In the genomic region with DNA sequence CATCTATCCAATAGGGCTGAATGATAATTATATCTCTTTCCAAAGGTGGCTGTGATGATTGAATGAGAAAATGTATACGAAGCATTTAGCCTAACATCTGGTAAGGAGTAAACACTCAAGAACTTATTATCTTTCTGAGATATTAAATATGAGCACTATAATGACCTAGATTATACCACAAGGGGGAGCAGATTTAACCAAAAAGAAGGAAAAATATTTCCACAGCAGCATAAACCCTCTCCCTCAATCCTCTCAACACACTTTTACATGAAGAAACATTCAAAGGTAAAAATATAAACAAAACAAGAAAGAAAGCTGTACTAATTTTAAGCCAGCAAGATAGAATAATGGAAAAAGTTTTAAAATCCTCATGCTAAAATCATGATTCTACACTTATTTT, we compare ENCODE assay signal across 16 cellular contexts.
DNase-seq lines count a peak whose midpoint lies in the region; ATAC-seq, FAIRE-seq and TF ChIP-seq lines count a peak whose summit lies in the region.
"Had no signal": no experiment of that assay in that cellular context is flagged by ENCODE, and none has a peak within 500 bp of the region (broad histone marks: within the 10 kb centered on the region; RNA-seq: fewer than 3 reads in every experiment).

No MANE protein-coding gene starts in this region.

- H3K4me1 ChIP-seq in liver (ENCODE audit: control insufficient read depth in 4 of 4, insufficient read depth in 4 of 4, low read length in 3 of 4) (peaks cover 0 to 3% (median under 1%) of the 10 kb centered on the region in 4 donors), HepG2 (ENCODE audit: insufficient read depth, low read length) (peaks cover 16% of the 10 kb centered on the region), PC-9 (replicated peaks; ENCODE audit: insufficient read depth) (peaks cover 10% of the 10 kb centered on the region; the same call in 1 of the 2 replicates), GM23338 (ENCODE audit: insufficient read depth) (no peaks in the 10 kb centered on the region)
- H3K4me1 ChIP-seq: lower lobe of right lung had no signal

- no peak overlapping the region for H2AFZ ChIP-seq in HepG2 (ENCODE audit: low read length)
- H2AFZ ChIP-seq in PC-9 = no peak overlapping the region
- H2AFZ ChIP-seq in GM23338 = no peak overlapping the region

- TF ChIP-seq RAD21 in liver (IDR thresholded peaks at IDR 0.05) (peak in 1 of 2 donors; percentile 12), HepG2 (CRISPR knock-in tag; IDR thresholded peaks at IDR 0.05) (no peak)

- no peaks in the 10 kb centered on the region; the same call in 2 of the 3 replicates for H3K9me3 Mint-ChIP-seq in GM23338
- H3K9me3 Mint-ChIP-seq in Calu3 (ENCODE audit: low read depth, unreplicated experiment) = peaks cover 5% of the 10 kb centered on the region

- TF ChIP-seq EP300 in HepG2 (IDR thresholded peaks at IDR 0.05; ENCODE audit: low read depth in 2 of 2, low read length in 2 of 2) (no peak), HepG2 (CRISPR knock-in tag; IDR thresholded peaks at IDR 0.05; ENCODE audit: borderline replicate concordance) (no peak)

- peaks cover 49% of the 10 kb centered on the region for H3K36me3 Mint-ChIP-seq in GM23338 (ENCODE audit: low read depth)
- H3K36me3 Mint-ChIP-seq in Calu3 (ENCODE audit: insufficient read depth, unreplicated experiment) = peaks cover 13% of the 10 kb centered on the region

- no peak for TF ChIP-seq POLR2A in HepG2 (IDR thresholded peaks at IDR 0.05; ENCODE audit: insufficient read depth in 1 of 2, low read depth in 2 of 2, low read length in 2 of 2)

- H3K36me3 ChIP-seq in liver (ENCODE audit: control insufficient read depth in 4 of 4, insufficient read depth in 3 of 4, low read depth in 1 of 4, low read length in 3 of 4) (peaks cover 2 to 15% (median 9%) of the 10 kb centered on the region in 4 donors), HepG2 (replicated peaks in 1 of 2; ENCODE audit: control insufficient read depth in 1 of 2, insufficient read depth in 2 of 2, low read length in 2 of 2) (peaks cover 3 to 22% of the 10 kb centered on the region in 2 experiments; a peak in 4 of 5 replicates), PC-9 (ENCODE audit: low read depth) (peaks cover 9% of the 10 kb centered on the region; the same call in 1 of the 2 replicates), GM23338 (ENCODE audit: insufficient read depth) (peaks cover 22% of the 10 kb centered on the region; the same call in 1 of the 2 replicates)

- ATAC-seq in HepG2 (no peak; the same call in 2 of the 3 replicates), GM23338 (no peak)
- ATAC-seq: activated T-cell treated with anti-CD3 and anti-CD28 coated beads, Interleukin-2, amount 50 U/mL, for 4 hours; GM12878; lower lobe of right lung had no signal

- H3K4me3 ChIP-seq in liver (ENCODE audit: low read depth in 1 of 3, low read length in 3 of 3) = no peak overlapping the region
- no peak overlapping the region for H3K4me3 ChIP-seq in HepG2 (replicated peaks in 1 of 3; ENCODE audit: insufficient read depth in 1 of 3, low read depth in 2 of 3, low read length in 3 of 3)
- no peak overlapping the region for H3K4me3 ChIP-seq in PC-9
- H3K4me3 ChIP-seq in epithelial cell of proximal tubule (ENCODE audit: low read depth, low read length) = no peak overlapping the region
- H3K4me3 ChIP-seq in GM23338 = no peak overlapping the region
- H3K4me3 ChIP-seq: GM12878, lower lobe of right lung had no signal

- BruUV-seq in HepG2 (replicated peaks; lab: Mats Ljungman, UMichigan) (no TSS peak), PC-9 (replicated peaks; lab: Mats Ljungman, UMichigan) (no TSS peak), Calu3 (replicated peaks; lab: Mats Ljungman, UMichigan) (no TSS peak)

- no peak overlapping the region for H3K27ac ChIP-seq in liver (ENCODE audit: low read depth in 1 of 2, low read length in 2 of 2)
- no peak overlapping the region for H3K27ac ChIP-seq in HepG2 (ENCODE audit: extremely low read length, insufficient read depth, low read length)
- H3K27ac ChIP-seq in PC-9 = no peak overlapping the region
- no peak overlapping the region for H3K27ac ChIP-seq in GM23338 (ENCODE audit: low read depth)
- H3K27ac ChIP-seq: lower lobe of right lung had no signal

- DNase-seq in HepG2 (ENCODE audit: low spot score) = no peak
- DNase-seq in PC-9 = peak in 1 of 2 experiments; percentile 37
- DNase-seq in epithelial cell of proximal tubule (ENCODE audit: low read depth) = no peak
- DNase-seq in GM23338 (ENCODE audit: low spot score) = no peak
- DNase-seq in NCI-H1436 treated with DMSO at 0.1 percent for 48 hours (lab: John Stamatoyannopoulos, UW) = no peak
- DNase-seq in SKM-1 treated with dmso at 0.1 percent for 144 hours (lab: John Stamatoyannopoulos, UW; ENCODE audit: unreplicated experiment) = no peak
- DNase-seq in Calu3 = no peak
- DNase-seq: activated T-cell treated with anti-CD3 and anti-CD28 coated beads, Interleukin-2, amount 50 U/mL, for 4 hours; cerebellar nuclear complex; lower lobe of right lung; NCI-H1417 treated with DMSO at 0.1 percent for 48 hours; NK-92 treated with Interleukin-12 subunit alpha and Interleukin-12 subunit beta, amount 100 ng/mL, for 24 hours; stimulated activated CD4-positive, alpha-beta T cell treated with anti-CD3 and anti-CD28 coated beads, Interleukin-2, amount 100 ng/mL, for 48 hours had no signal

- H3K27me3 ChIP-seq in liver (ENCODE audit: control insufficient read depth in 4 of 4, insufficient read depth in 4 of 4, low read length in 3 of 4) (no peaks in the 10 kb centered on the region), HepG2 (ENCODE audit: control insufficient read depth in 1 of 2, insufficient read depth in 2 of 2, low read length in 2 of 2) (no peaks in the 10 kb centered on the region), PC-9 (ENCODE audit: insufficient read depth, low read depth) (no peaks in the 10 kb centered on the region), GM23338 (ENCODE audit: insufficient read depth) (no peaks in the 10 kb centered on the region)

- H3K27ac Mint-ChIP-seq in GM23338 (no peak overlapping the region), Calu3 (ENCODE audit: unreplicated experiment) (no peak overlapping the region)
- H3K27ac Mint-ChIP-seq: progenitor cell of endocrine pancreas had no signal

- H3K9ac ChIP-seq in liver (ENCODE audit: low read depth in 1 of 2, low read length in 2 of 2) = no peak overlapping the region
- no peak overlapping the region for H3K9ac ChIP-seq in HepG2 (ENCODE audit: insufficient read depth, low read depth, low read length)

- CTCF ChIA-PET in HepG2 (lab: Yijun Ruan, JAX; ENCODE audit: low intra/inter-chr PET ratio, low total read pairs) = no interaction called here
- CTCF ChIA-PET in PC-9 (lab: Charles Lee) = no interaction called here
- CTCF ChIA-PET in Calu3 (lab: Charles Lee) = no interaction called here

- no peak overlapping the region for H3K4me3 Mint-ChIP-seq in GM23338
- H3K4me3 Mint-ChIP-seq in Calu3 (ENCODE audit: low read depth, unreplicated experiment) = no peak overlapping the region
- H3K4me3 Mint-ChIP-seq: activated T-cell treated with anti-CD3 and anti-CD28 coated beads, Interleukin-2, amount 50 U/mL, for 4 hours had no signal

- 95% methylated on average over 1 of the region's 1 CpG for WGBS in liver
- WGBS in HepG2 (ENCODE audit: low lambda C conversion rate) = 74% methylated on average over 1 of the region's 1 CpG

- H3K9me2 ChIP-seq in PC-9 (ENCODE audit: insufficient read depth) = no peaks in the 10 kb centered on the region; the same call in 1 of the 2 replicates
- H3K9me2 ChIP-seq in GM23338 (ENCODE audit: insufficient read depth) = no peaks in the 10 kb centered on the region

- H3K4me2 ChIP-seq in HepG2 (ENCODE audit: low read depth, low read length) (no peak overlapping the region), PC-9 (no peak overlapping the region), GM23338 (no peak overlapping the region)

- POLR2A ChIA-PET in HepG2 (lab: Yijun Ruan, JAX) = no interaction called here
- POLR2A ChIA-PET in PC-9 (lab: Charles Lee; ENCODE audit: unreplicated experiment) = no interaction called here

- TF ChIP-seq CTCF in liver (IDR thresholded peaks at IDR 0.05; ENCODE audit: low read depth, low read length, missing input control) = peak; percentile 10
- no peak for TF ChIP-seq CTCF in HepG2 (CRISPR knock-in tag; IDR thresholded peaks at IDR 0.05)
- peak; percentile 54 for TF ChIP-seq CTCF in PC-9 (conservative IDR thresholded peaks at IDR 0.05)
- TF ChIP-seq CTCF in epithelial cell of proximal tubule (conservative IDR thresholded peaks at IDR 0.05; ENCODE audit: low read depth, low read length) = peak; percentile 33
- TF ChIP-seq CTCF in GM23338 (conservative IDR thresholded peaks at IDR 0.05; ENCODE audit: low read depth in 2 of 2) = peak in 1 of 2 experiments; percentile 44; a peak in 2 of 4 replicates
- TF ChIP-seq CTCF in Calu3 (IDR thresholded peaks at IDR 0.05; ENCODE audit: unreplicated experiment) = no peak

- peaks cover 3 to 11% (median 4%) of the 10 kb centered on the region in 4 donors for H3K9me3 ChIP-seq in liver (ENCODE audit: control insufficient read depth in 4 of 4, low read length in 3 of 4)
- H3K9me3 ChIP-seq in HepG2 (ENCODE audit: low read length) = peaks cover 16% of the 10 kb centered on the region
- peaks cover 5% of the 10 kb centered on the region; the same call in 1 of the 2 replicates for H3K9me3 ChIP-seq in PC-9 (ENCODE audit: insufficient read depth, low read depth)

- intact Hi-C loops in HepG2 (cut with micrococcal nuclease; ENCODE audit: unreplicated experiment) = no loop called here
- intact Hi-C loops in PC-9 (cut with micrococcal nuclease; ENCODE audit: unreplicated experiment) = loop anchor here (5.0 kb wide), 1 partner anchor 159 kb away; a partner anchor contains a TSS
- intact Hi-C loops in Calu3 (cut with micrococcal nuclease; ENCODE audit: unreplicated experiment) = no loop called here

- in situ Hi-C loops in HepG2 (cut with HindIII; ENCODE audit: extremely low pct_ligation_motif_present, low pct_unique_long_range_greater_than_20kb) = no loop called here

- H3K4me1 Mint-ChIP-seq in GM23338 = no peaks in the 10 kb centered on the region
- H3K4me1 Mint-ChIP-seq in Calu3 (ENCODE audit: low read depth, unreplicated experiment) = no peaks in the 10 kb centered on the region

- H3K27me3 Mint-ChIP-seq in GM23338 (ENCODE audit: insufficient read depth, low read depth, poor library complexity) = no peaks in the 10 kb centered on the region
- no peaks in the 10 kb centered on the region for H3K27me3 Mint-ChIP-seq in Calu3 (ENCODE audit: unreplicated experiment)
- H3K27me3 Mint-ChIP-seq: progenitor cell of endocrine pancreas had no signal

- no peaks in the 10 kb centered on the region for H4K20me1 ChIP-seq in HepG2 (ENCODE audit: insufficient read depth, low read length)
- no peaks in the 10 kb centered on the region for H4K20me1 ChIP-seq in PC-9 (ENCODE audit: insufficient read depth)
- no peaks in the 10 kb centered on the region; the same call in 1 of the 2 replicates for H4K20me1 ChIP-seq in GM23338 (replicated peaks; ENCODE audit: insufficient read depth)

- no peak for FAIRE-seq in HepG2 (lab: Jason Lieb, UNC)
- FAIRE-seq: GM12878 had no signal

- H3F3A ChIP-seq in PC-9 (ENCODE audit: insufficient read depth, low read depth) = no peaks in the 10 kb centered on the region
- no peaks in the 10 kb centered on the region for H3F3A ChIP-seq in GM23338 (replicated peaks; ENCODE audit: low read depth)

- H3K79me2 ChIP-seq in HepG2 (ENCODE audit: insufficient read depth, low read length) (no peaks in the 10 kb centered on the region), PC-9 (ENCODE audit: low read depth) (no peaks in the 10 kb centered on the region), GM23338 (replicated peaks; ENCODE audit: insufficient read depth) (no peaks in the 10 kb centered on the region; the same call in 1 of the 2 replicates)

Comparison
In these comparisons a context has a peak if more than half of its experiments do, and no peak if none do; other contexts are left out.
1. CTCF ChIP-seq: peak in liver (single experiment), PC-9 (single experiment) and epithelial cell of proximal tubule (single experiment); none in HepG2 (single experiment) and Calu3 (single experiment).